Comparison of ENCODE assay signal across 35 cellular contexts in the genomic region with DNA sequence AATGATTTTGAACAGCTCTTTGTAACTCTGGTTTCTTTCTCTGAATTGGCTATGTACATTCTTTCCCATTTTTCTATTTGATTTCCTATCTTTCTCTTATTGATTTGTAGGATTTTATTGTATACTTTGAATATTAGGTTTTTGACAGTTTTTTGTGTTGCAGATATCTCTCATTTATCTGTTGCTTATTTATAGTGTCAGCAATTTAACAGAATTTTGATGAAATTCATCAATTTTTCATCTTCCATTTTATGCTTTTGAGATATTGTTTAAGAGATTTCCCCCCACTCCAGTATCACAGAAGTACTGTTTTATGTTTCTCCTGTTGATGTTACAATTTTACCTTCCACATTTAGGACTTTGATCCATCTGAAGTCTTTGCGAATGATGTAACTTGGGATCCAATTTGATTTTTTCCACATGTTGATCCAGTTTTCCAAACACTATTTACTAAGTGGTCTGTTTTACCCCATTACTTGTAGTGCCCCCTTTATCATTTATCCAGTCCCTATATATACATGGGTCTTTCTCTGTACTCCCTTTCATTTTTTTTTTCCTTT.
"Had no signal": no experiment of that assay in that cellular context is flagged by ENCODE, and none has a peak within 500 bp of the region (broad histone marks: within the 10 kb centered on the region; RNA-seq: fewer than 3 reads in every experiment).

No MANE protein-coding gene starts in this region.

- ATAC-seq: activated CD4-positive, alpha-beta T cell treated with anti-CD3 and anti-CD28 coated beads for 36 hours; activated CD4-positive, CD25-positive, alpha-beta regulatory T cell treated with anti-CD3 and anti-CD28 coated beads, Interleukin-2, amount 50 U/mL, for 24 hours; activated CD8-positive, alpha-beta memory T cell treated with anti-CD3 and anti-CD28 coated beads, Interleukin-2, amount 10 ng/mL, durations not matched to agents 7 days and 5 days; activated CD8-positive, alpha-beta T cell treated with anti-CD3 and anti-CD28 coated beads, Interleukin-2, amount 10 ng/mL, durations not matched to agents 7 days and 5 days; activated naive CD8-positive, alpha-beta T cell treated with anti-CD3 and anti-CD28 coated beads, Interleukin-2, amount 50 U/mL, for 24 hours; T-cell had no signal

- H3K27me3 ChIP-seq: ascending aorta, cardiac muscle cell had no signal

- H3K4me3 Mint-ChIP-seq: activated CD4-positive, alpha-beta memory T cell treated with anti-CD3 and anti-CD28 coated beads, Interleukin-2, amount 10 ng/mL, durations not matched to agents 7 days and 5 days; activated CD4-positive, alpha-beta T cell treated with anti-CD3 and anti-CD28 coated beads for 36 hours; activated CD4-positive, alpha-beta T cell treated with anti-CD3 and anti-CD28 coated beads, Interleukin-2, amount 10 ng/mL, durations not matched to agents 7 days and 5 days; activated CD8-positive, alpha-beta memory T cell treated with anti-CD3 and anti-CD28 coated beads, Interleukin-2, amount 10 ng/mL, durations not matched to agents 7 days and 5 days; activated CD8-positive, alpha-beta T cell treated with anti-CD3 and anti-CD28 coated beads, Interleukin-2, amount 10 ng/mL, durations not matched to agents 7 days and 5 days; activated naive CD4-positive, alpha-beta T cell treated with anti-CD3 and anti-CD28 coated beads, Interleukin-2, amount 10 ng/mL, durations not matched to agents 7 days and 5 days; activated naive CD4-positive, alpha-beta T cell treated with anti-CD3 and anti-CD28 coated beads, Interleukin-2, amount 50 U/mL, for 24 hours; activated naive CD8-positive, alpha-beta T cell; activated naive CD8-positive, alpha-beta T cell treated with anti-CD3 and anti-CD28 coated beads, Interleukin-2, amount 10 ng/mL, durations not matched to agents 7 days and 5 days; activated naive CD8-positive, alpha-beta T cell treated with anti-CD3 and anti-CD28 coated beads, Interleukin-2, amount 50 U/mL, for 24 hours; activated T-cell treated with anti-CD3 and anti-CD28 coated beads, Interleukin-2, amount 50 U/mL, for 24 hours; brain; central memory CD8-positive, alpha-beta T cell; T-cell had no signal

- H3K27ac ChIP-seq: ascending aorta, cardiac muscle cell, VCaP had no signal

- H3K9me3 Mint-ChIP-seq: activated naive CD4-positive, alpha-beta T cell treated with anti-CD3 and anti-CD28 coated beads, Interleukin-2, amount 50 U/mL, for 24 hours; activated T-cell treated with anti-CD3 and anti-CD28 coated beads, Interleukin-2, amount 50 U/mL, for 24 hours; activated T-helper 2 cell treated with anti-CD3 and anti-CD28 coated beads, Interferon-gamma antibody, Interleukin-2, Interleukin-4, amounts not matched to agents 10 μg/mL and 5 μg/mL and 100 μg/mL, durations not matched to agents 14 hours and 24 hours and 36 hours; central memory CD8-positive, alpha-beta T cell had no signal

- H3K4me3 ChIP-seq: ascending aorta, cardiac muscle cell had no signal

- H3K27ac Mint-ChIP-seq: activated CD4-positive, alpha-beta memory T cell treated with anti-CD3 and anti-CD28 coated beads, Interleukin-2, amount 10 ng/mL, durations not matched to agents 7 days and 5 days; activated CD4-positive, alpha-beta T cell treated with anti-CD3 and anti-CD28 coated beads for 36 hours; activated CD4-positive, alpha-beta T cell treated with anti-CD3 and anti-CD28 coated beads, Interleukin-2, amount 10 ng/mL, durations not matched to agents 7 days and 5 days; activated CD8-positive, alpha-beta memory T cell treated with anti-CD3 and anti-CD28 coated beads, Interleukin-2, amount 10 ng/mL, durations not matched to agents 7 days and 5 days; activated CD8-positive, alpha-beta T cell treated with anti-CD3 and anti-CD28 coated beads, Interleukin-2, amount 10 ng/mL, durations not matched to agents 7 days and 5 days; activated naive CD4-positive, alpha-beta T cell treated with anti-CD3 and anti-CD28 coated beads, Interleukin-2, amount 10 ng/mL, durations not matched to agents 7 days and 5 days; activated naive CD4-positive, alpha-beta T cell treated with anti-CD3 and anti-CD28 coated beads, Interleukin-2, amount 50 U/mL, for 24 hours; activated naive CD8-positive, alpha-beta T cell; activated naive CD8-positive, alpha-beta T cell treated with anti-CD3 and anti-CD28 coated beads, Interleukin-2, amount 10 ng/mL, durations not matched to agents 7 days and 5 days; activated naive CD8-positive, alpha-beta T cell treated with anti-CD3 and anti-CD28 coated beads, Interleukin-2, amount 50 U/mL, for 24 hours; activated T-cell treated with anti-CD3 and anti-CD28 coated beads, Interleukin-2, amount 50 U/mL, for 24 hours; activated T-helper 2 cell treated with anti-CD3 and anti-CD28 coated beads, Interferon-gamma antibody, Interleukin-2, Interleukin-4, amounts not matched to agents 10 μg/mL and 5 μg/mL and 100 μg/mL, durations not matched to agents 14 hours and 24 hours and 36 hours; brain; T-cell had no signal

- H3K4me1 ChIP-seq: ascending aorta had no signal

- H3K27me3 Mint-ChIP-seq: activated CD4-positive, alpha-beta memory T cell treated with anti-CD3 and anti-CD28 coated beads, Interleukin-2, amount 10 ng/mL, durations not matched to agents 7 days and 5 days; activated CD4-positive, alpha-beta T cell treated with anti-CD3 and anti-CD28 coated beads for 36 hours; activated CD4-positive, alpha-beta T cell treated with anti-CD3 and anti-CD28 coated beads, Interleukin-2, amount 10 ng/mL, durations not matched to agents 7 days and 5 days; activated CD8-positive, alpha-beta memory T cell treated with anti-CD3 and anti-CD28 coated beads, Interleukin-2, amount 10 ng/mL, durations not matched to agents 7 days and 5 days; activated naive CD4-positive, alpha-beta T cell treated with anti-CD3 and anti-CD28 coated beads, Interleukin-2, amount 10 ng/mL, durations not matched to agents 7 days and 5 days; activated naive CD4-positive, alpha-beta T cell treated with anti-CD3 and anti-CD28 coated beads, Interleukin-2, amount 50 U/mL, for 24 hours; activated naive CD8-positive, alpha-beta T cell; activated naive CD8-positive, alpha-beta T cell treated with anti-CD3 and anti-CD28 coated beads, Interleukin-2, amount 10 ng/mL, durations not matched to agents 7 days and 5 days; activated naive CD8-positive, alpha-beta T cell treated with anti-CD3 and anti-CD28 coated beads, Interleukin-2, amount 50 U/mL, for 24 hours; activated T-cell treated with anti-CD3 and anti-CD28 coated beads, Interleukin-2, amount 50 U/mL, for 24 hours; brain; central memory CD8-positive, alpha-beta T cell; T-cell had no signal

- H3K36me3 ChIP-seq: cardiac muscle cell had no signal

- H3K4me1 Mint-ChIP-seq: activated CD4-positive, alpha-beta memory T cell treated with anti-CD3 and anti-CD28 coated beads, Interleukin-2, amount 10 ng/mL, durations not matched to agents 7 days and 5 days; activated CD4-positive, alpha-beta T cell treated with anti-CD3 and anti-CD28 coated beads for 36 hours; activated CD4-positive, alpha-beta T cell treated with anti-CD3 and anti-CD28 coated beads, Interleukin-2, amount 10 ng/mL, durations not matched to agents 7 days and 5 days; activated CD8-positive, alpha-beta memory T cell treated with anti-CD3 and anti-CD28 coated beads, Interleukin-2, amount 10 ng/mL, durations not matched to agents 7 days and 5 days; activated naive CD4-positive, alpha-beta T cell treated with anti-CD3 and anti-CD28 coated beads, Interleukin-2, amount 10 ng/mL, durations not matched to agents 7 days and 5 days; activated naive CD4-positive, alpha-beta T cell treated with anti-CD3 and anti-CD28 coated beads, Interleukin-2, amount 50 U/mL, for 24 hours; activated naive CD8-positive, alpha-beta T cell treated with anti-CD3 and anti-CD28 coated beads, Interleukin-2, amount 10 ng/mL, durations not matched to agents 7 days and 5 days; activated naive CD8-positive, alpha-beta T cell treated with anti-CD3 and anti-CD28 coated beads, Interleukin-2, amount 50 U/mL, for 24 hours; brain; central memory CD8-positive, alpha-beta T cell; T-cell had no signal

- FAIRE-seq: bronchial epithelial cell, TTC549 had no signal

- DNase-seq: activated CD4-positive, alpha-beta memory T cell treated with anti-CD3 and anti-CD28 coated beads, Interleukin-2, amount 10 ng/mL, durations not matched to agents 7 days and 5 days; activated CD4-positive, alpha-beta T cell treated with anti-CD3 and anti-CD28 coated beads for 1 hour; activated CD4-positive, alpha-beta T cell treated with anti-CD3 and anti-CD28 coated beads for 36 hours; activated CD4-positive, alpha-beta T cell treated with anti-CD3 and anti-CD28 coated beads for 48 hours; activated CD4-positive, alpha-beta T cell treated with anti-CD3 and anti-CD28 coated beads, Interleukin-2, amount 10 ng/mL, durations not matched to agents 7 days and 5 days; activated CD4-positive, alpha-beta T cell treated with anti-CD3 and anti-CD28 coated beads, Interleukin-2, amount 50 U/mL, for 48 hours; activated CD4-positive, CD25-positive, alpha-beta regulatory T cell; activated CD8-positive, alpha-beta memory T cell treated with anti-CD3 and anti-CD28 coated beads, Interleukin-2, amount 10 ng/mL, durations not matched to agents 7 days and 5 days; activated CD8-positive, alpha-beta memory T cell treated with anti-CD3 and anti-CD28 coated beads, Interleukin-2, amount 50 U/mL, for 48 hours; activated CD8-positive, alpha-beta T cell treated with anti-CD3 and anti-CD28 coated beads, Interleukin-2, amount 10 ng/mL, durations not matched to agents 7 days and 5 days; activated effector memory CD4-positive, alpha-beta T cell treated with Interleukin-2 at 50 U/mL for 16 hours; activated gamma-delta T cell; activated naive CD4-positive, alpha-beta T cell treated with anti-CD3 and anti-CD28 coated beads, Interleukin-2, amount 10 ng/mL, durations not matched to agents 7 days and 5 days; activated naive CD4-positive, alpha-beta T cell treated with Interleukin-2 at 50 U/mL for 16 hours; activated naive CD8-positive, alpha-beta T cell treated with anti-CD3 and anti-CD28 coated beads, Interleukin-2, amount 10 ng/mL, durations not matched to agents 7 days and 5 days; activated naive CD8-positive, alpha-beta T cell treated with anti-CD3 and anti-CD28 coated beads, Interleukin-2, amount 50 U/mL, for 24 hours; activated T-cell treated with anti-CD3 and anti-CD28 coated beads, Interleukin-2, amount 50 U/mL, for 24 hours; activated T-cell treated with anti-CD3 and anti-CD28 coated beads, Interleukin-2, amount 50 U/mL, for 48 hours; amygdala; anterior cingulate cortex; caudate nucleus; cerebellar nuclear complex; T-cell; T-helper 9 cell had no signal
